23 cellular contexts compared by ENCODE assay signal in genomic region chr6:133093957-133094356, GRCh38.
DNase-seq lines count a peak whose midpoint lies in the region; ATAC-seq and TF ChIP-seq lines count a peak whose summit lies in the region.
"Had no signal": no experiment of that assay in that cellular context is flagged by ENCODE, and none has a peak within 500 bp of the region (broad histone marks: within the 10 kb centered on the region; RNA-seq: fewer than 3 reads in every experiment).

No MANE protein-coding gene starts in this region.

- H3K4ac ChIP-seq in neuronal stem cell (ENCODE audit: low read length): no peak overlapping the region

- H3K27me3 ChIP-seq in neuronal stem cell (ENCODE audit: control insufficient read depth in 3 of 3, insufficient read depth in 3 of 3, low read depth in 1 of 3, low read length in 3 of 3): no peaks in the 10 kb centered on the region
- H3K27me3 ChIP-seq: BLaER1 treated with 17β-estradiol and CSF1 and Interleukin-3, amounts not matched to agents 10 nM and 100 nM; brain microvascular endothelial cell; sigmoid colon; suprapubic skin had no signal

- DNase-seq in DMS153 (lab: John Stamatoyannopoulos, UW) (peak; percentile 61), NCI-H146 (lab: John Stamatoyannopoulos, UW) (peak; percentile 96), mucosa of gallbladder (ENCODE audit: low spot score) (peak; percentile 27), neuronal stem cell (ENCODE audit: low spot score) (no peak), chondrocyte (ENCODE audit: low spot score) (no peak)
- DNase-seq in naive thymus-derived CD8-positive, alpha-beta T cell: no peak
- DNase-seq: activated CD4-positive, alpha-beta memory T cell treated with anti-CD3 and anti-CD28 coated beads for 36 hours; activated CD4-positive, CD25-positive, alpha-beta regulatory T cell; activated effector memory CD4-positive, alpha-beta T cell treated with Interleukin-2 at 50 U/mL for 16 hours; activated naive CD8-positive, alpha-beta T cell treated with anti-CD3 and anti-CD28 coated beads, Interleukin-2, amount 50 U/mL, for 24 hours; brain microvascular endothelial cell; cortex of kidney; glutamatergic neuron; mesenchymal stem cell; naive thymus-derived CD4-positive, alpha-beta T cell; sigmoid colon; T-helper 9 cell had no signal

- H2BK5ac ChIP-seq in neuronal stem cell (ENCODE audit: low read length): no peak overlapping the region

- H3K14ac ChIP-seq in neuronal stem cell (ENCODE audit: low read length): no peak overlapping the region

- no peak overlapping the region for H3K4me3 Mint-ChIP-seq in chondrocyte (ENCODE audit: unreplicated experiment)
- H3K4me3 Mint-ChIP-seq in naive thymus-derived CD8-positive, alpha-beta T cell: no peak overlapping the region
- H3K4me3 Mint-ChIP-seq: activated CD4-positive, alpha-beta memory T cell treated with anti-CD3 and anti-CD28 coated beads for 36 hours; activated naive CD8-positive, alpha-beta T cell treated with anti-CD3 and anti-CD28 coated beads, Interleukin-2, amount 50 U/mL, for 24 hours; naive thymus-derived CD4-positive, alpha-beta T cell had no signal

- WGBS in neuronal stem cell (ENCODE audit: extremely low coverage in 2 of 2, insufficient read length in 2 of 2, insufficient replicate concordance in 1 of 2), 2 donors: no CpG with 5 or more reads among the region's 3 CpGs

- POLR2A ChIA-PET in naive thymus-derived CD8-positive, alpha-beta T cell (lab: Charles Lee): no interaction called here

- H3K27me3 Mint-ChIP-seq in chondrocyte (ENCODE audit: low read depth): no peaks in the 10 kb centered on the region
- peaks cover 2 to 27% (median 4%) of the 10 kb centered on the region in 5 donors for H3K27me3 Mint-ChIP-seq in naive thymus-derived CD8-positive, alpha-beta T cell
- H3K27me3 Mint-ChIP-seq: activated CD4-positive, alpha-beta memory T cell treated with anti-CD3 and anti-CD28 coated beads for 36 hours had no signal

- peaks cover 2% of the 10 kb centered on the region for H3K4me1 Mint-ChIP-seq in chondrocyte (ENCODE audit: low read depth)
- no peaks in the 10 kb centered on the region for H3K4me1 Mint-ChIP-seq in naive thymus-derived CD8-positive, alpha-beta T cell
- H3K4me1 Mint-ChIP-seq: activated naive CD8-positive, alpha-beta T cell treated with anti-CD3 and anti-CD28 coated beads, Interleukin-2, amount 50 U/mL, for 24 hours; naive thymus-derived CD4-positive, alpha-beta T cell had no signal

- peaks cover 0 to 7% of the 10 kb centered on the region in 2 donors for H3K4me1 ChIP-seq in neuronal stem cell (ENCODE audit: control insufficient read depth in 2 of 2, insufficient read depth in 1 of 2, low read depth in 1 of 2, low read length in 2 of 2)
- H3K4me1 ChIP-seq: parathyroid adenoma, sigmoid colon, suprapubic skin had no signal

- no peaks in the 10 kb centered on the region for H3K9me3 ChIP-seq in neuronal stem cell (replicated peaks in 1 of 2; ENCODE audit: control insufficient read depth in 2 of 2, insufficient read depth in 1 of 2, low read depth in 1 of 2, low read length in 2 of 2)
- H3K9me3 ChIP-seq: BLaER1 treated with 17β-estradiol and CSF1 and Interleukin-3, amounts not matched to agents 10 nM and 100 nM; sigmoid colon; suprapubic skin had no signal

- H3K18ac ChIP-seq in neuronal stem cell (ENCODE audit: low read length): no peak overlapping the region

- H2BK120ac ChIP-seq in neuronal stem cell (ENCODE audit: low read depth, low read length): no peak overlapping the region

- H3K79me1 ChIP-seq in neuronal stem cell (ENCODE audit: low read depth, low read length): no peaks in the 10 kb centered on the region

- H3K36me3 ChIP-seq in neuronal stem cell (replicated peaks in 1 of 2; ENCODE audit: control insufficient read depth in 2 of 2, insufficient read depth in 2 of 2, low read length in 2 of 2): no peaks in the 10 kb centered on the region
- H3K36me3 ChIP-seq: BLaER1 treated with 17β-estradiol and CSF1 and Interleukin-3, amounts not matched to agents 10 nM and 100 nM; brain microvascular endothelial cell; sigmoid colon; suprapubic skin had no signal

- no peak overlapping the region for H2BK15ac ChIP-seq in neuronal stem cell (ENCODE audit: low read length)

- H2AK5ac ChIP-seq in neuronal stem cell (ENCODE audit: low read depth, low read length): no peak overlapping the region

- H3K9ac ChIP-seq in neuronal stem cell (ENCODE audit: low read depth, low read length, poor library complexity): no peak overlapping the region
- H3K9ac ChIP-seq: BLaER1 treated with 17β-estradiol and CSF1 and Interleukin-3, amounts not matched to agents 10 nM and 100 nM; parathyroid adenoma had no signal

- H4K8ac ChIP-seq in neuronal stem cell (ENCODE audit: low read depth, low read length): no peak overlapping the region

- no peaks in the 10 kb centered on the region for H3K36me3 Mint-ChIP-seq in chondrocyte (ENCODE audit: low read depth)
- no peaks in the 10 kb centered on the region for H3K36me3 Mint-ChIP-seq in naive thymus-derived CD8-positive, alpha-beta T cell
- H3K36me3 Mint-ChIP-seq: activated CD4-positive, alpha-beta memory T cell treated with anti-CD3 and anti-CD28 coated beads for 36 hours; naive thymus-derived CD4-positive, alpha-beta T cell had no signal

- H2BK12ac ChIP-seq in neuronal stem cell (ENCODE audit: low read length): no peak overlapping the region

- no peak overlapping the region for H3K23ac ChIP-seq in neuronal stem cell (ENCODE audit: low read depth, low read length, poor library complexity)

- no peak overlapping the region for H3K4me3 ChIP-seq in neuronal stem cell (ENCODE audit: low read length in 2 of 2)
- H3K4me3 ChIP-seq: BLaER1 treated with 17β-estradiol and CSF1 and Interleukin-3, amounts not matched to agents 10 nM and 100 nM; K562; sigmoid colon; suprapubic skin had no signal

- TF ChIP-seq CTCF in chondrocyte (IDR thresholded peaks at IDR 0.05): no peak

- H4K91ac ChIP-seq in neuronal stem cell (ENCODE audit: low read depth, low read length, poor library complexity): no peak overlapping the region

- H3K27ac ChIP-seq in angular gyrus (ENCODE audit: low read depth, low read length): peak overlapping the region; percentile 90
- no peak overlapping the region for H3K27ac ChIP-seq in neuronal stem cell (replicated peaks; ENCODE audit: low read length)
- H3K27ac ChIP-seq: BLaER1 treated with 17β-estradiol and CSF1 and Interleukin-3, amounts not matched to agents 10 nM and 100 nM; brain microvascular endothelial cell; parathyroid adenoma; sigmoid colon; suprapubic skin had no signal

- H3K9me3 Mint-ChIP-seq in chondrocyte (ENCODE audit: low read depth): no peaks in the 10 kb centered on the region
- H3K9me3 Mint-ChIP-seq in naive thymus-derived CD8-positive, alpha-beta T cell: peaks cover 0 to 7% (median 0%) of the 10 kb centered on the region in 9 donors
- H3K9me3 Mint-ChIP-seq: activated CD4-positive, alpha-beta memory T cell treated with anti-CD3 and anti-CD28 coated beads for 36 hours; activated naive CD8-positive, alpha-beta T cell treated with anti-CD3 and anti-CD28 coated beads, Interleukin-2, amount 50 U/mL, for 24 hours had no signal

- H3K27ac Mint-ChIP-seq in chondrocyte (ENCODE audit: unreplicated experiment): no peak overlapping the region
- no peak overlapping the region for H3K27ac Mint-ChIP-seq in naive thymus-derived CD8-positive, alpha-beta T cell
- H3K27ac Mint-ChIP-seq: activated CD4-positive, alpha-beta memory T cell treated with anti-CD3 and anti-CD28 coated beads for 36 hours; activated naive CD8-positive, alpha-beta T cell treated with anti-CD3 and anti-CD28 coated beads, Interleukin-2, amount 50 U/mL, for 24 hours; naive thymus-derived CD4-positive, alpha-beta T cell had no signal

- no peak for ATAC-seq in HG03457 (IDR thresholded peaks at IDR 0.05; ENCODE audit: unreplicated experiment)
- ATAC-seq in naive thymus-derived CD8-positive, alpha-beta T cell: no peak
- ATAC-seq: activated naive CD8-positive, alpha-beta T cell treated with anti-CD3 and anti-CD28 coated beads, Interleukin-2, amount 50 U/mL, for 24 hours; K562; naive thymus-derived CD4-positive, alpha-beta T cell had no signal

- H3K4me2 ChIP-seq in neuronal stem cell (ENCODE audit: insufficient read depth, low read length, poor library complexity, severe bottlenecking): no peak overlapping the region
- H3K4me2 ChIP-seq: BLaER1 treated with 17β-estradiol and CSF1 and Interleukin-3, amounts not matched to agents 10 nM and 100 nM had no signal

- H2AFZ ChIP-seq in neuronal stem cell (ENCODE audit: low read length): no peak overlapping the region
- H2AFZ ChIP-seq: parathyroid adenoma had no signal

Comparison
In these comparisons a context has a peak if more than half of its experiments do, and no peak if none do; other contexts are left out.
1. DNase-seq: peak in DMS153 (single experiment), NCI-H146 (single experiment) and mucosa of gallbladder (single experiment); none in neuronal stem cell (single experiment), chondrocyte (single experiment) and naive thymus-derived CD8-positive, alpha-beta T cell (0 of 10).